12 cellular contexts compared by ENCODE assay signal in the genomic region with DNA sequence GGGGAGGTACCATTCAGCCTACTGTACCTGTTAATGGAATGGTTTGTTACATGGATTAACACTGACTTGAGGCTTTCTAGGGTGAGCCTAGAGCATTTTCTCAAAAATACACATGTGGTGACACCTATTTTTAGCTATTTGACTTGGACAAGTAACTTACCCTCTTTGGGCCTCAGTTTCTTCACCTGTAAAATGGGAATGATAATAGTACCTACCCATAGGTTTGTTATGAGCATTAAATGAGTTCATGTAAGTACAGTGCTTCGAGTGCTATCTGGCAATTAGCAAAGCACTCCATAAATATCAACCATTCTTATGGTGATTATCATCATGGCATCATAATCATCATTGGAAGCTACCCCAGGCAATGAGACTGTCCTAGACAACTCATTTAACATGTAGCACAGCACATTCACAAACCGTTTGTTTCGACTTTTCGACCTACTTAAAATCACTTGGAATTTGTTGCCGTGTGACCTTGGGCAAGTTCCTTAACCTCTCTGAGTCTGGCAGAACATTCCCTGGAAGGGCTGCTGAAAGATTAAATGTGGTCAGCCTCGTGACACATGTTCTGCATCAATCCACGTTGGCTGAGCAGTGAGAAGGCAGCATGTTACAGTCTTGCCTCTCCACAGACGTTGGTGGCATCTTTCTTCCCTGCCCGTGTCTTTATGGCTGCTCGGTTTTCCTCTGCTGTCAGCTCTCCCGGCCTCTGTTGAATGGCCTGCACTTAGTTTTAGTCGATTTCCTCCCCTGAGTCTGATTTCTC.
DNase-seq lines count a peak whose midpoint lies in the region; ATAC-seq and TF ChIP-seq lines count a peak whose summit lies in the region.
"Had no signal": no experiment of that assay in that cellular context is flagged by ENCODE, and none has a peak within 500 bp of the region (broad histone marks: within the 10 kb centered on the region; RNA-seq: fewer than 3 reads in every experiment).

No MANE protein-coding gene starts in this region.

- POLR2A ChIA-PET in SK-N-SH (lab: Yijun Ruan, JAX) (no interaction called here), activated B cell treated with CpG ODN at 0.5 μM for 24 hours (lab: Charles Lee) (interaction anchor here (0.8 to 2.9 kb wide), 3 partner anchors 215 to 456 kb away, joined by 3 to 35 read pairs (median 4); a partner anchor contains a TSS)

- TF ChIP-seq RAD21 in SK-N-SH (IDR thresholded peaks at IDR 0.05; ENCODE audit: low read length) = no peak

- H3K27me3 ChIP-seq in SK-N-SH (ENCODE audit: insufficient read depth) = no peaks in the 10 kb centered on the region
- H3K27me3 ChIP-seq in hepatocyte = no peaks in the 10 kb centered on the region

- TF ChIP-seq CTCF in SK-N-SH (IDR thresholded peaks at IDR 0.05) = no peak
- TF ChIP-seq CTCF in activated B cell treated with CpG ODN at 0.5 μM for 24 hours (IDR thresholded peaks at IDR 0.05) = no peak
- no peak for TF ChIP-seq CTCF in hepatocyte (IDR thresholded peaks at IDR 0.05; ENCODE audit: poor library complexity)

- H3K9me2 ChIP-seq in SK-N-SH (no peaks in the 10 kb centered on the region), hepatocyte (replicated peaks; ENCODE audit: insufficient read depth) (no peaks in the 10 kb centered on the region)

- H3K27ac ChIP-seq in SK-N-SH (ENCODE audit: low read depth in 2 of 2, low read length in 1 of 2) = peak overlapping the region; percentile 58 to 66; a peak in 2 of 4 replicates
- H3K27ac ChIP-seq in hepatocyte = no peak overlapping the region
- H3K27ac ChIP-seq: 22Rv1 had no signal

- H3K36me3 Mint-ChIP-seq in activated B cell treated with CpG ODN at 0.5 μM for 24 hours (ENCODE audit: low read depth) = no peaks in the 10 kb centered on the region
- peaks cover 16% of the 10 kb centered on the region for H3K36me3 Mint-ChIP-seq in stimulated activated effector memory CD8-positive, alpha-beta T cell treated with anti-CD3 and anti-CD28 coated beads, Interleukin-12 subunit alpha, Interleukin-12 subunit beta, amount 100 ng/mL, for 72 hours

- H3K4me2 ChIP-seq in SK-N-SH = 0 out of 2 replicates have a peak overlapping the region, but pooled peaks have one; percentile 67
- H3K4me2 ChIP-seq in hepatocyte = peak overlapping the region; percentile 24

- H3F3A ChIP-seq in SK-N-SH (replicated peaks; ENCODE audit: insufficient read depth) = peaks cover 16% of the 10 kb centered on the region

- no peak overlapping the region for H2AFZ ChIP-seq in SK-N-SH (ENCODE audit: low read depth)
- H2AFZ ChIP-seq in hepatocyte = no peak overlapping the region

- CTCF ChIA-PET in SK-N-SH (lab: Yijun Ruan, JAX) (interaction anchor here (1.2 to 9.5 kb wide), 3 partner anchors 55 to 291 kb away, joined by 3 to 66 read pairs (median 5); no protein-coding TSS in a partner anchor), activated B cell treated with CpG ODN at 0.5 μM for 24 hours (lab: Charles Lee) (interaction anchor here (1.1 kb wide), 1 partner anchor 91 kb away, joined by 3 read pairs; no protein-coding TSS in a partner anchor)

- no peaks in the 10 kb centered on the region for H3K9me3 Mint-ChIP-seq in activated B cell treated with CpG ODN at 0.5 μM for 24 hours
- no peaks in the 10 kb centered on the region for H3K9me3 Mint-ChIP-seq in stimulated activated effector memory CD8-positive, alpha-beta T cell treated with anti-CD3 and anti-CD28 coated beads, Interleukin-12 subunit alpha, Interleukin-12 subunit beta, amount 100 ng/mL, for 72 hours

- H3K9me3 ChIP-seq in SK-N-SH (no peaks in the 10 kb centered on the region), hepatocyte (ENCODE audit: low read depth) (no peaks in the 10 kb centered on the region)

- intact Hi-C loops in activated B cell treated with CpG ODN at 0.5 μM for 24 hours (cut with micrococcal nuclease) = loop anchor here (5.0 to 10.0 kb wide), 2 partner anchors 284 to 389 kb away; a partner anchor contains a TSS

- ATAC-seq in SK-N-SH treated with all-trans-retinoic acid at 6 μM for 48 hours (no peak), activated B cell treated with CpG ODN at 0.5 μM for 24 hours (ENCODE audit: low read depth) (no peak), GM19452 (IDR thresholded peaks at IDR 0.05; ENCODE audit: unreplicated experiment) (no peak)
- no peak for ATAC-seq in stimulated activated effector memory CD8-positive, alpha-beta T cell treated with anti-CD3 and anti-CD28 coated beads, Interleukin-12 subunit alpha, Interleukin-12 subunit beta, amount 100 ng/mL, for 72 hours

- H3K27ac Mint-ChIP-seq in activated B cell treated with CpG ODN at 0.5 μM for 24 hours = peak overlapping the region; percentile 92
- peak overlapping the region; percentile 90 for H3K27ac Mint-ChIP-seq in stimulated activated effector memory CD8-positive, alpha-beta T cell treated with anti-CD3 and anti-CD28 coated beads, Interleukin-12 subunit alpha, Interleukin-12 subunit beta, amount 100 ng/mL, for 72 hours

- WGBS in SK-N-SH (ENCODE audit: low lambda C conversion rate) = 80% methylated on average over 12 of the region's 12 CpGs
- 60% methylated on average over 12 of the region's 12 CpGs for WGBS in hepatocyte (ENCODE audit: low lambda C conversion rate, missing lambda C conversion rate)

- no peak overlapping the region for H3K9ac ChIP-seq in SK-N-SH

- TF ChIP-seq EP300 in SK-N-SH (IDR thresholded peaks at IDR 0.05; ENCODE audit: borderline replicate concordance in 1 of 2, low read depth in 1 of 2, low read length in 1 of 2) = no peak

- DNase-seq in SK-N-SH (peak; percentile 29), activated B cell treated with CpG ODN at 0.5 μM for 24 hours (no peak), hepatocyte (ENCODE audit: low spot score) (no peak), NCI-H1930 (lab: John Stamatoyannopoulos, UW) (no peak)
- no peak for DNase-seq in stimulated activated effector memory CD8-positive, alpha-beta T cell treated with anti-CD3 and anti-CD28 coated beads, Interleukin-12 subunit alpha, Interleukin-12 subunit beta, amount 100 ng/mL, for 72 hours (ENCODE audit: low spot score in 2 of 2)
- no peak for DNase-seq in stimulated activated CD4-positive, alpha-beta T cell treated with anti-CD3 and anti-CD28 coated beads, Interleukin-4, amount 100 ng/mL, for 1 hour
- DNase-seq: activated CD4-positive, alpha-beta T cell treated with anti-CD3 and anti-CD28 coated beads for 48 hours; NCI-H2107; RPMI8226 had no signal

- H3K36me3 ChIP-seq in SK-N-SH (replicated peaks in 1 of 2; ENCODE audit: control insufficient read depth in 1 of 2, insufficient read depth in 2 of 2, low read length in 1 of 2) (no peaks in the 10 kb centered on the region), hepatocyte (replicated peaks; ENCODE audit: insufficient read depth, low read depth) (no peaks in the 10 kb centered on the region)

- no peaks in the 10 kb centered on the region for H4K20me1 ChIP-seq in SK-N-SH (ENCODE audit: insufficient read depth)
- no peaks in the 10 kb centered on the region for H4K20me1 ChIP-seq in hepatocyte (ENCODE audit: insufficient read depth, poor library complexity, severe bottlenecking)

- H3K4me1 Mint-ChIP-seq in activated B cell treated with CpG ODN at 0.5 μM for 24 hours = peaks cover 92% of the 10 kb centered on the region
- peaks cover 74% of the 10 kb centered on the region for H3K4me1 Mint-ChIP-seq in stimulated activated effector memory CD8-positive, alpha-beta T cell treated with anti-CD3 and anti-CD28 coated beads, Interleukin-12 subunit alpha, Interleukin-12 subunit beta, amount 100 ng/mL, for 72 hours

- H3K4me3 Mint-ChIP-seq in activated B cell treated with CpG ODN at 0.5 μM for 24 hours = no peak overlapping the region
- peak overlapping the region; percentile 61 for H3K4me3 Mint-ChIP-seq in stimulated activated effector memory CD8-positive, alpha-beta T cell treated with anti-CD3 and anti-CD28 coated beads, Interleukin-12 subunit alpha, Interleukin-12 subunit beta, amount 100 ng/mL, for 72 hours

- H3K27me3 Mint-ChIP-seq in activated B cell treated with CpG ODN at 0.5 μM for 24 hours = no peaks in the 10 kb centered on the region

- peaks cover 25 to 48% of the 10 kb centered on the region in 2 experiments for H3K4me1 ChIP-seq in SK-N-SH (ENCODE audit: control insufficient read depth in 1 of 2, insufficient read depth in 2 of 2, low read depth in 1 of 2, low read length in 1 of 2)
- H3K4me1 ChIP-seq in hepatocyte (ENCODE audit: insufficient read depth) = peaks cover 46% of the 10 kb centered on the region

- H3K4me3 ChIP-seq in SK-N-SH (ENCODE audit: low read depth in 2 of 2, low read length in 1 of 2) (no peak overlapping the region), hepatocyte (no peak overlapping the region)

- no peaks in the 10 kb centered on the region for H3K79me2 ChIP-seq in SK-N-SH (ENCODE audit: insufficient read depth)
- no peaks in the 10 kb centered on the region for H3K79me2 ChIP-seq in hepatocyte

TF ChIP-seq in SK-N-SH, 30 proteins besides CTCF, POLR2A, EP300 and RAD21 (continues in another document):
- TF ChIP-seq MXI1 (IDR thresholded peaks at IDR 0.05; ENCODE audit: low read depth, low read length) (no peak), TEAD4 (IDR thresholded peaks at IDR 0.05; ENCODE audit: borderline replicate concordance, insufficient read depth) (no peak), FOSL2 (IDR thresholded peaks at IDR 0.05; ENCODE audit: borderline replicate concordance, low read depth) (no peak)

TF ChIP-seq in SK-N-SH treated with all-trans-retinoic acid at 6 μM for 48 hours, 23 proteins besides CTCF, POLR2A, EP300 and RAD21:
- TF ChIP-seq ESRRG (CRISPR knock-in tag; IDR thresholded peaks at IDR 0.05) = no peak
- no peak for TF ChIP-seq ZNF8 (CRISPR knock-in tag; IDR thresholded peaks at IDR 0.05)
- TF ChIP-seq TCF4 (CRISPR knock-in tag; IDR thresholded peaks at IDR 0.05; ENCODE audit: borderline replicate concordance) = no peak
